ENCODE assay signal across 22 cellular contexts in genomic region chr3:108953210-108953609, GRCh38. TPM values are rescaled to one million over a fixed set of nuclear protein-coding genes. Genes with fewer than 3 reads are reported as not detected.
"Had no signal": no experiment of that assay in that cellular context is flagged by ENCODE, and none has a peak within 500 bp of the region (broad histone marks: within the 10 kb centered on the region; RNA-seq: fewer than 3 reads in every experiment).

No MANE protein-coding gene starts in this region.

- DNase-seq: activated CD4-positive, alpha-beta T cell treated with anti-CD3 and anti-CD28 coated beads, Interleukin-2, amount 50 U/mL, for 1 hour; activated CD8-positive, alpha-beta memory T cell treated with anti-CD3 and anti-CD28 coated beads, Interleukin-2, amount 50 U/mL, for 48 hours; activated effector memory CD4-positive, alpha-beta T cell treated with anti-CD3 and anti-CD28 coated beads, Interleukin-2, amount 50 U/mL, for 16 hours; activated T-cell treated with anti-CD3 and anti-CD28 coated beads, Interleukin-2, amount 50 U/mL, for 48 hours; caudate nucleus; dorsolateral prefrontal cortex; erythroblast; heart right ventricle; left cardiac atrium; naive thymus-derived CD8-positive, alpha-beta T cell; retina; stimulated activated CD4-positive, alpha-beta T cell treated with anti-CD3 and anti-CD28 coated beads, Interleukin-2, amount 100 ng/mL, for 24 hours; stimulated activated naive CD8-positive, alpha-beta T cell treated with anti-CD3 and anti-CD28 coated beads, Interleukin-15, Interleukin-2, amounts not matched to agents 100 U/mL and 50 U/mL, for 24 hours; substantia nigra; tibial artery had no signal

- H3K4me3 Mint-ChIP-seq: activated naive CD4-positive, alpha-beta T cell treated with anti-CD3 and anti-CD28 coated beads, Interleukin-2, amount 50 U/mL, for 24 hours; naive thymus-derived CD8-positive, alpha-beta T cell; T-helper 1 cell treated with Interleukin-12 subunit alpha and Interleukin-12 subunit beta and Interleukin-4 antibody, amounts not matched to agents 30 μg/mL and 1 μg/mL, for 36 hours had no signal

- H3K4me3 ChIP-seq: dorsolateral prefrontal cortex, gastroesophageal sphincter, heart right ventricle, tibial artery had no signal

- H3K36me3 ChIP-seq: gastroesophageal sphincter, heart right ventricle, neutrophil, tibial artery had no signal

- H3K36me3 Mint-ChIP-seq: naive thymus-derived CD8-positive, alpha-beta T cell had no signal

- H3K4me1 ChIP-seq: gastroesophageal sphincter, heart right ventricle, tibial artery had no signal

- H3K27ac ChIP-seq: dorsolateral prefrontal cortex, gastroesophageal sphincter, heart right ventricle, neutrophil, tibial artery had no signal

- ATAC-seq: activated CD4-positive, CD25-positive, alpha-beta regulatory T cell treated with anti-CD3 and anti-CD28 coated beads, Interleukin-2, amount 50 U/mL, for 24 hours; gastroesophageal sphincter; left cardiac atrium; naive thymus-derived CD8-positive, alpha-beta T cell; stimulated activated naive CD8-positive, alpha-beta T cell treated with anti-CD3 and anti-CD28 coated beads, Interleukin-15, Interleukin-2, amounts not matched to agents 100 U/mL and 50 U/mL, for 24 hours had no signal

- H3K27me3 ChIP-seq: gastroesophageal sphincter, heart right ventricle, neutrophil, tibial artery had no signal

- H3K4me1 Mint-ChIP-seq: activated naive CD4-positive, alpha-beta T cell treated with anti-CD3 and anti-CD28 coated beads, Interleukin-2, amount 50 U/mL, for 24 hours; naive thymus-derived CD8-positive, alpha-beta T cell had no signal

- H3K9me3 ChIP-seq: gastroesophageal sphincter, heart right ventricle, neutrophil, tibial artery had no signal

- H3K27ac Mint-ChIP-seq: activated naive CD4-positive, alpha-beta T cell treated with anti-CD3 and anti-CD28 coated beads, Interleukin-2, amount 50 U/mL, for 24 hours; naive thymus-derived CD8-positive, alpha-beta T cell; T-helper 1 cell treated with Interleukin-12 subunit alpha and Interleukin-12 subunit beta and Interleukin-4 antibody, amounts not matched to agents 30 μg/mL and 1 μg/mL, for 36 hours had no signal

- H3K9me3 Mint-ChIP-seq: activated naive CD4-positive, alpha-beta T cell treated with anti-CD3 and anti-CD28 coated beads, Interleukin-2, amount 50 U/mL, for 24 hours; naive thymus-derived CD8-positive, alpha-beta T cell; T-helper 1 cell treated with Interleukin-12 subunit alpha and Interleukin-12 subunit beta and Interleukin-4 antibody, amounts not matched to agents 30 μg/mL and 1 μg/mL, for 36 hours had no signal

RNA-seq across cellular contexts. Expression of gene GUCA1C, which starts 0.5 kb away (rescaled TPM):
- total RNA-seq: gastroesophageal sphincter; left cardiac atrium; lower leg skin; mesenteric fat pad; naive thymus-derived CD8-positive, alpha-beta T cell had no signal
- polyA plus RNA-seq: heart right ventricle; naive thymus-derived CD8-positive, alpha-beta T cell had no signal
